Comparison of ENCODE assay signal across 6 cellular contexts in genomic region chr19:42245247-42245646, GRCh38. TPM values are rescaled to one million over a fixed set of nuclear protein-coding genes. Genes with fewer than 3 reads are reported as not detected.
DNase-seq lines count a peak whose midpoint lies in the region; TF ChIP-seq lines count a peak whose summit lies in the region.
"Not testable (repeated sequence)": the region's sequence is repeated elsewhere in the genome, so short reads cannot be mapped to it uniquely, and the experiment has no call there.

No MANE protein-coding gene starts in this region.

- H2BK15ac ChIP-seq in H9 (ENCODE audit: low read depth, low read length) = not testable (repeated sequence)

- not testable (repeated sequence) for H3K79me2 ChIP-seq in H9 (ENCODE audit: insufficient read depth, low read length)

- H3K4me2 ChIP-seq in H9 (ENCODE audit: insufficient read depth, insufficient read length, low read length) = peak overlapping the region; percentile 96

- not testable (repeated sequence) for H3K4ac ChIP-seq in H9 (ENCODE audit: low read depth, low read length)

- TF ChIP-seq CTCF in H9 (conservative IDR thresholded peaks at IDR 0.05); VCaP (conservative IDR thresholded peaks at IDR 0.05); brain microvascular endothelial cell (IDR thresholded peaks at IDR 0.05; ENCODE audit: low read depth, low read length, missing control alignments); right atrium auricular region (IDR thresholded peaks at IDR 0.05); neutrophil (IDR thresholded peaks at IDR 0.05); tibial nerve (IDR thresholded peaks at IDR 0.05): not testable (repeated sequence)

- not testable (repeated sequence) for H3K18ac ChIP-seq in H9 (ENCODE audit: insufficient read length, low read depth, low read length)

- H3K4me1 ChIP-seq in H9 (ENCODE audit: insufficient read depth, low read length) = not testable (repeated sequence)
- H3K4me1 ChIP-seq in right atrium auricular region (peaks cover 0 to 77% of the 10 kb centered on the region in 2 donors), neutrophil (ENCODE audit: control insufficient read depth in 1 of 2, insufficient read depth in 1 of 2, low read depth in 1 of 2, low read length in 1 of 2) (peaks cover 38 to 43% of the 10 kb centered on the region in 2 experiments), tibial nerve (peaks cover 0 to 81% (median 54%) of the 10 kb centered on the region in 4 donors)

- not testable (repeated sequence) for H3K9ac ChIP-seq in H9 (ENCODE audit: extremely low read depth, insufficient read length, low read length)

- peak overlapping the region in 1 of 2 experiments; percentile 95; a peak in 3 of 5 replicates for H3K4me3 Mint-ChIP-seq in H9

- H3K36me3 ChIP-seq in brain microvascular endothelial cell (replicated peaks) (peaks cover 20% of the 10 kb centered on the region), right atrium auricular region (peaks cover 17% of the 10 kb centered on the region), neutrophil (peaks cover 20% of the 10 kb centered on the region), tibial nerve (peaks cover 0 to 33% (median 0%) of the 10 kb centered on the region in 3 donors)

- no CpG with 5 or more reads among the region's 10 CpGs for WGBS in H9 (ENCODE audit: extremely low coverage, insufficient read length, low lambda C conversion rate)
- WGBS in tibial nerve, 2 donors = 67 to 69% methylated on average over 10 of the region's 10 CpGs

- H3K27ac Mint-ChIP-seq in H9 = peak overlapping the region; percentile 20 to 81 (median 30); a peak in 6 of 7 replicates

- in situ Hi-C loops in brain microvascular endothelial cell (cut with HindIII; ENCODE audit: low pct_ligation_motif_present, low sequenced_read_pairs) = not testable (repeated sequence)

- not testable (repeated sequence) for H2BK20ac ChIP-seq in H9 (ENCODE audit: low read depth, low read length, poor library complexity, severe bottlenecking)

- not testable (repeated sequence) for H4K91ac ChIP-seq in H9 (ENCODE audit: insufficient read length, low read depth, low read length)

- H3K79me1 ChIP-seq in H9 (ENCODE audit: insufficient read depth, low read depth, low read length, poor library complexity, severe bottlenecking) = not testable (repeated sequence)

- H3K27me3 Mint-ChIP-seq in H9 (ENCODE audit: low read depth) = not testable (repeated sequence)

- H4K5ac ChIP-seq in H9 (ENCODE audit: insufficient read length, low read depth, low read length) = not testable (repeated sequence)

- H2AFZ ChIP-seq in H9 (ENCODE audit: low read length) = not testable (repeated sequence)

- H3K27me3 ChIP-seq in H9 (ENCODE audit: insufficient read depth, low read length); brain microvascular endothelial cell (replicated peaks); right atrium auricular region; neutrophil; tibial nerve: not testable (repeated sequence)

- H3K9me3 ChIP-seq in H9 (ENCODE audit: control insufficient read depth, low read depth, low read length); right atrium auricular region; neutrophil; tibial nerve: not testable (repeated sequence)

- not testable (repeated sequence) for H3K23ac ChIP-seq in H9 (ENCODE audit: insufficient read length, low read depth, low read length)

- H4K20me1 ChIP-seq in H9 (ENCODE audit: control insufficient read depth, insufficient read depth, insufficient read length) = not testable (repeated sequence)

- not testable (repeated sequence) for TF ChIP-seq EP300 in tibial nerve (IDR thresholded peaks at IDR 0.05)

- not testable (repeated sequence) for H3K56ac ChIP-seq in H9 (ENCODE audit: insufficient read length, low read depth, low read length)

- not testable (repeated sequence) for H3K14ac ChIP-seq in H9 (ENCODE audit: insufficient read depth, low read length)

- H3K36me3 Mint-ChIP-seq in H9 (ENCODE audit: insufficient read depth in 1 of 3, low read depth in 3 of 3) = peaks cover 3 to 25% (median 19%) of the 10 kb centered on the region in 3 experiments; a peak in 6 of 7 replicates

- TF ChIP-seq POLR2A in tibial nerve (IDR thresholded peaks at IDR 0.05) = not testable (repeated sequence)

- not testable (repeated sequence) for H2BK5ac ChIP-seq in H9 (ENCODE audit: insufficient read length, low read length)

- not testable (repeated sequence) for H2AK5ac ChIP-seq in H9 (ENCODE audit: insufficient read length, low read length)

- H3K23me2 ChIP-seq in H9 (ENCODE audit: insufficient read length, low read depth, low read length, poor library complexity, severe bottlenecking) = not testable (repeated sequence)

- H2BK12ac ChIP-seq in H9 (ENCODE audit: insufficient read length, low read depth, low read length) = not testable (repeated sequence)

- H3K4me1 Mint-ChIP-seq in H9 = peaks cover 29 to 38% of the 10 kb centered on the region in 2 experiments

- not testable (repeated sequence) for DNase-seq in H9; brain microvascular endothelial cell; right atrium auricular region (ENCODE audit: low spot score); tibial nerve (ENCODE audit: low spot score in 2 of 2)

- not testable (repeated sequence) for H3T11ph ChIP-seq in H9 (ENCODE audit: low read length)

- not testable (repeated sequence) for H3K9me3 Mint-ChIP-seq in H9

- not testable (repeated sequence) for H2BK120ac ChIP-seq in H9 (ENCODE audit: low read depth, low read length, poor library complexity, severe bottlenecking)

- not testable (repeated sequence) for H3K27ac ChIP-seq in H9 (ENCODE audit: insufficient read length, low read depth, low read length)
- H3K27ac ChIP-seq in VCaP (peak overlapping the region; percentile 95), brain microvascular endothelial cell (peak overlapping the region; percentile 60), right atrium auricular region (peak overlapping the region; percentile 84 to 90), neutrophil (peak overlapping the region; percentile 90), tibial nerve (peak overlapping the region in 3 of 4 donors; percentile 79 to 100 (median 100))

- H3K4me3 ChIP-seq in brain microvascular endothelial cell (ENCODE audit: low read depth, low read length); right atrium auricular region: not testable (repeated sequence)
- H3K4me3 ChIP-seq in neutrophil (ENCODE audit: low read depth in 1 of 2, low read length in 1 of 2) = peak overlapping the region; percentile 65 to 94
- peak overlapping the region in 1 of 4 donors; percentile 46 for H3K4me3 ChIP-seq in tibial nerve

- not testable (repeated sequence) for H4K8ac ChIP-seq in H9 (replicated peaks; ENCODE audit: insufficient read length, low read depth, low read length)

RNA-seq across cellular contexts. Expression of gene GSK3A, which starts 2.8 kb away (rescaled TPM):
- total RNA-seq in H9 (2021) (52.4 and 53.7 TPM in 2 replicates), right atrium auricular region (10 to 100 TPM; 18.1 to 27.9 TPM), tibial nerve (10 to 100 TPM; 24.7 to 34.5 (median 28.3) TPM)

RNA-seq across cellular contexts. Expression of gene ERF, which starts 9.7 kb away (rescaled TPM):
- total RNA-seq in H9 (2021) = 120 and 126 TPM in 2 replicates
- total RNA-seq in right atrium auricular region = 10 to 100 TPM; 26.8 to 34.9 TPM
- 10 to 100 TPM; 30.4 to 42.6 (median 35.1) TPM for total RNA-seq in tibial nerve

RNA-seq across cellular contexts. Expression of gene CIC, which starts 23.8 kb away (rescaled TPM):
- total RNA-seq in H9 (2021) (54.0 and 56.0 TPM in 2 replicates), right atrium auricular region (10 to 100 TPM; 27.4 to 53.5 TPM), tibial nerve (10 to 100 TPM; 27.0 to 74.1 (median 41.3) TPM)

RNA-seq across cellular contexts. Expression of gene ZNF526, which starts 25.1 kb away (rescaled TPM):
- 20.5 and 23.4 TPM in 2 replicates for total RNA-seq in H9 (2021)
- total RNA-seq in right atrium auricular region = 1 to 10 TPM; 2.6 to 5.4 TPM
- 1 to 10 TPM; 4.3 to 6.3 (median 6.3) TPM for total RNA-seq in tibial nerve

RNA-seq across cellular contexts. Expression of gene DEDD2, which starts 27.8 kb away (rescaled TPM):
- total RNA-seq in H9 (2021) = 32.3 and 33.2 TPM in 2 replicates
- 10 to 100 TPM; 19.2 to 24.8 TPM for total RNA-seq in right atrium auricular region
- total RNA-seq in tibial nerve = 10 to 100 TPM; 33.9 to 56.2 (median 40.3) TPM
